In genomic region chr20:3371757-3372156, GRCh38 we compare ENCODE assay signal across 29 cellular contexts. TPM values are rescaled to one million over a fixed set of nuclear protein-coding genes. Genes with fewer than 3 reads are reported as not detected.
DNase-seq lines count a peak whose midpoint lies in the region; ATAC-seq and TF ChIP-seq lines count a peak whose summit lies in the region.
"Had no signal": no experiment of that assay in that cellular context is flagged by ENCODE, and none has a peak within 500 bp of the region (broad histone marks: within the 10 kb centered on the region; RNA-seq: fewer than 3 reads in every experiment).

No MANE protein-coding gene starts in this region.

- ATAC-seq in Right ventricle myocardium superior (ENCODE audit: poor library complexity) (peak; percentile 53), right cardiac atrium (no peak), esophagus mucosa (peak; percentile 32), HG03175 (IDR thresholded peaks at IDR 0.05; ENCODE audit: unreplicated experiment) (no peak)
- ATAC-seq: activated CD4-positive, CD25-positive, alpha-beta regulatory T cell treated with anti-CD3 and anti-CD28 coated beads, Interleukin-2, amount 50 U/mL, for 24 hours; activated CD8-positive, alpha-beta memory T cell treated with anti-CD3 and anti-CD28 coated beads, Interleukin-2, amount 10 ng/mL, durations not matched to agents 7 days and 5 days; activated T-cell treated with anti-CD3 and anti-CD28 coated beads, Interleukin-2, amount 50 U/mL, for 72 hours; HCT116; Panc1 had no signal

- 74% methylated on average over 2 of the region's 2 CpGs for WGBS in right cardiac atrium
- WGBS in stomach, 5 donors, result 48 to 78% (median 57%) methylated on average over 2 of the region's 2 CpGs

- H4K20me1 ChIP-seq in osteoblast (ENCODE audit: insufficient read depth, low read length), result no peaks in the 10 kb centered on the region

- TF ChIP-seq POLR2A in NB4 (IDR thresholded peaks at IDR 0.05; ENCODE audit: extremely low read depth, insufficient read length) (no peak), stomach (IDR thresholded peaks at IDR 0.05) (no peak)

- H3K4me3 ChIP-seq in right cardiac atrium (ENCODE audit: low read length) (no peak overlapping the region), NB4 (ENCODE audit: low read depth, low read length) (no peak overlapping the region), stomach (no peak overlapping the region), osteoblast (ENCODE audit: insufficient read depth, low read length) (no peak overlapping the region)
- H3K4me3 ChIP-seq: heart right ventricle, ovary, smooth muscle cell, uterus had no signal

- H3K9me3 ChIP-seq in right cardiac atrium (ENCODE audit: control insufficient read depth, low read length) (no peaks in the 10 kb centered on the region), stomach (no peaks in the 10 kb centered on the region), osteoblast (ENCODE audit: low read depth, low read length) (no peaks in the 10 kb centered on the region)
- H3K9me3 ChIP-seq: heart right ventricle, ovary, uterus had no signal

- no peak for DNase-seq in Right ventricle myocardium superior
- no peak for DNase-seq in right cardiac atrium
- DNase-seq in NB4 (ENCODE audit: low read depth), result peak; percentile 24
- peak; percentile 29 for DNase-seq in stomach
- DNase-seq in substantia nigra (lab: John Stamatoyannopoulos, UW), result no peak
- no peak for DNase-seq in osteoblast (ENCODE audit: insufficient read length, low spot score, missing footprints)
- DNase-seq: activated CD4-positive, alpha-beta T cell treated with anti-CD3 and anti-CD28 coated beads, Interleukin-2, amount 50 U/mL, for 4 hours; activated CD8-positive, alpha-beta memory T cell treated with anti-CD3 and anti-CD28 coated beads, Interleukin-2, amount 10 ng/mL, durations not matched to agents 7 days and 5 days; activated naive CD4-positive, alpha-beta T cell; activated T-cell treated with anti-CD3 and anti-CD28 coated beads, Interleukin-2, amount 50 U/mL, for 72 hours; CD4-positive, CD25-positive, alpha-beta regulatory T cell; central memory CD4-positive, alpha-beta T cell; DMS79 treated with DMSO at 0.1 percent for 48 hours; endodermal cell; foreskin melanocyte; GDM1; heart right ventricle; NCI-H2029 treated with DMSO at 0.1 percent for 48 hours; NCI-H524 treated with DMSO at 0.1 percent for 48 hours; ovary; SHP77 treated with DMSO at 0.1 percent for 48 hours; stimulated activated CD4-positive, alpha-beta T cell treated with anti-CD3 and anti-CD28 coated beads, Interleukin-1b, Interleukin-23, amount 100 ng/mL, for 48 hours; uterus had no signal

- H3K4me1 ChIP-seq in right cardiac atrium (ENCODE audit: control insufficient read depth, insufficient read depth, low read length), result no peaks in the 10 kb centered on the region
- H3K4me1 ChIP-seq in stomach, result peaks cover 6 to 21% (median 8%) of the 10 kb centered on the region in 4 donors
- no peaks in the 10 kb centered on the region for H3K4me1 ChIP-seq in osteoblast (ENCODE audit: insufficient read depth, low read length)
- H3K4me1 ChIP-seq: uterus had no signal

- TF ChIP-seq CTCF in NB4 (IDR thresholded peaks at IDR 0.05; ENCODE audit: low read depth, low read length), result no peak
- no peak for TF ChIP-seq CTCF in stomach (IDR thresholded peaks at IDR 0.05)
- no peak for TF ChIP-seq CTCF in osteoblast (IDR thresholded peaks at IDR 0.05; ENCODE audit: extremely low read depth, low read depth, low read length)

- intact Hi-C loops in Right ventricle myocardium superior (cut with DNase I), result no loop called here
- intact Hi-C loops in right cardiac atrium (cut with DNase I), result no loop called here
- intact Hi-C loops in stomach (cut with DNase I; ENCODE audit: low total_unique reads), result no loop called here

- H3K27ac ChIP-seq in right cardiac atrium (ENCODE audit: low read length), result no peak overlapping the region
- peak overlapping the region in 2 of 5 donors; percentile 49 to 66 for H3K27ac ChIP-seq in stomach
- no peak overlapping the region for H3K27ac ChIP-seq in substantia nigra (ENCODE audit: low read depth, low read length, poor library complexity, severe bottlenecking)
- no peak overlapping the region for H3K27ac ChIP-seq in osteoblast (ENCODE audit: low read depth, low read length)
- H3K27ac ChIP-seq: heart right ventricle, ovary, uterus had no signal

- H3K79me2 ChIP-seq in osteoblast (ENCODE audit: insufficient read depth, low read length), result no peaks in the 10 kb centered on the region

- no peaks in the 10 kb centered on the region for H3K27me3 ChIP-seq in right cardiac atrium (ENCODE audit: control insufficient read depth, insufficient read depth)
- no peaks in the 10 kb centered on the region for H3K27me3 ChIP-seq in stomach
- H3K27me3 ChIP-seq in osteoblast (ENCODE audit: insufficient read depth, low read length), result no peaks in the 10 kb centered on the region
- H3K27me3 ChIP-seq: heart right ventricle, ovary, uterus had no signal

- H3K4me2 ChIP-seq in osteoblast (ENCODE audit: insufficient read depth, low read length), result no peak overlapping the region
- H3K4me2 ChIP-seq: smooth muscle cell had no signal

- peaks cover 31 to 93% (median 87%) of the 10 kb centered on the region in 4 donors for H3K36me3 ChIP-seq in stomach
- peaks cover 48% of the 10 kb centered on the region for H3K36me3 ChIP-seq in osteoblast (ENCODE audit: insufficient read depth, low read length)
- H3K36me3 ChIP-seq: ovary, uterus had no signal

- H2AFZ ChIP-seq in osteoblast (ENCODE audit: low read length), result no peak overlapping the region

- no peak for TF ChIP-seq EP300 in stomach (IDR thresholded peaks at IDR 0.05)

RNA-seq across cellular contexts. Expression of gene DNAAF9, which starts 35.7 kb away (rescaled TPM):
- total RNA-seq in Right ventricle myocardium superior (20.4 TPM), right cardiac atrium (10 to 100 TPM; 15.3 to 18.9 (median 16.0) TPM), esophagus mucosa (6.3 TPM), stomach (10 to 100 TPM in 4 of 5 donors, 1 to 10 TPM in 1; 1.2 to 23.7 (median 17.9) TPM), osteoblast (10.6 and 11.2 TPM in 2 replicates)
- polyA plus RNA-seq in right cardiac atrium (7.2 TPM), stomach (1 to 10 TPM; 3.4 to 4.1 (median 3.6) TPM)

Comparison
In these comparisons a context has a peak if more than half of its experiments do, and no peak if none do; other contexts are left out.
1. ATAC-seq: peak in Right ventricle myocardium superior (single experiment) and esophagus mucosa (single experiment); none in right cardiac atrium (0 of 2) and HG03175 (single experiment).
2. DNase-seq: peak in NB4 (single experiment) and stomach (single experiment); none in Right ventricle myocardium superior (single experiment), right cardiac atrium (0 of 3), substantia nigra (0 of 49) and osteoblast (single experiment).